In the genomic region with DNA sequence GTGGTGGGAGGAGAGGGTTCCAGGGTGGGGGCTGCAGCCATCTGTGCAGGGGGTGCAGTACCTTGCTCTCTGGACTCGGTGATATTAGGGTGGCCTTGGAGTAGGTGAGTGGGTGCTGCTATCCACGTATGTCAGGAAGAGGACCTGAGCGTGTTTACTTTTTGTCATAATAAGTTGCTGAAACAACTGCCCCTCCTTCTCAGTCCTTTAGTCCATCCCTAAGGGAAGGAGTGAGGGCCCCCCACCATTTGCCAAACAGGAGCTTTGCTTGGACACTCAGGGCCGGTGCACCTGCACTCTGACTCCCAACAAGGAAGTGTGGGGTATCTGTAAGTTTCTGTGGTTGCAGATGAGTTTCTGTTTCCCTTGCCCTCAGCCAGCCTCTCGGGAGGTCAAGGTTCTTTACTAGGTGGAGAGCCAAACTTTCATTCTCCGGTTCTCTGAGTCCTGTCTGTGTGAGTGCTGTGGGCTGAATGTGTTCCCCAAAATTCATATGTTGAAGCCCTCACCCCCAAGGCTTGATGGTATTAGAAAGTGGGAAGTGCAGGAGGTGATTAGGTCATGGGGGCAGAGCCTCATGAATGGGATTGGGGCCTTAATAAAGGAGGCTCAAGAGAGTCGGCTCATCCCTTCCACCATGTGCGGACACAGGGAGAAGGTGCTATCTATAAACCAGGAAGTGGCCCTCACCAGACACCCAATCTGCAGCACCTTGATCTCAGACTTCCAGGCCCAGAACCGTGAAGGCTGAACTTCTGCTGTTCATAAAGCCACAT, we compare ENCODE assay signal across 1 cellular context.
TF ChIP-seq lines count a peak whose summit lies in the region.

No MANE protein-coding gene starts in this region.

TF ChIP-seq in HepG2, 621 proteins besides CTCF, POLR2A, EP300 and RAD21 (continued from another document and continues in another):
- no peak for TF ChIP-seq GATA4 (IDR thresholded peaks at IDR 0.05; ENCODE audit: borderline replicate concordance, low read depth)
- peak; percentile 71; the same call in 1 of the 2 replicates for TF ChIP-seq EED (CRISPR knock-in tag; IDR thresholded peaks at IDR 0.05)
- no peak for TF ChIP-seq ASH2L (IDR thresholded peaks at IDR 0.05; ENCODE audit: insufficient read length, low read depth, low read length)
- TF ChIP-seq ZNF280D (CRISPR knock-in tag; IDR thresholded peaks at IDR 0.05) = peak; percentile 47; the same call in 1 of the 2 replicates
- no peak for TF ChIP-seq ZBTB3 (CRISPR knock-in tag; IDR thresholded peaks at IDR 0.05; ENCODE audit: borderline replicate concordance, low read depth)
- TF ChIP-seq ZNF574 (CRISPR knock-in tag; IDR thresholded peaks at IDR 0.05) = peak; percentile 30; the same call in 1 of the 2 replicates
- peak; percentile 64 for TF ChIP-seq ZEB1 (IDR thresholded peaks at IDR 0.05; ENCODE audit: insufficient replicate concordance, low read depth)
- peak; percentile 50; the same call in 1 of the 2 replicates for TF ChIP-seq SPEN (CRISPR knock-in tag; IDR thresholded peaks at IDR 0.05; ENCODE audit: low read depth)
- TF ChIP-seq CEBPG (CRISPR knock-in tag; IDR thresholded peaks at IDR 0.05) = peak; percentile 34; the same call in 1 of the 2 replicates
- TF ChIP-seq ZNF598 (CRISPR knock-in tag; IDR thresholded peaks at IDR 0.05; ENCODE audit: borderline replicate concordance) = 0 out of 2 replicates have a peak, but pooled peaks have one; percentile 62
- TF ChIP-seq KDM6A (CRISPR knock-in tag; IDR thresholded peaks at IDR 0.05; ENCODE audit: low read depth) = 0 out of 2 replicates have a peak, but pooled peaks have one; percentile 6
- no peak for TF ChIP-seq ZBTB49 (CRISPR knock-in tag; IDR thresholded peaks at IDR 0.05; ENCODE audit: borderline replicate concordance)
- peak; percentile 74; the same call in 1 of the 2 replicates for TF ChIP-seq ZBTB7A (CRISPR knock-in tag; IDR thresholded peaks at IDR 0.05)
- no peak for TF ChIP-seq FOXJ3 (CRISPR knock-in tag; IDR thresholded peaks at IDR 0.05; ENCODE audit: borderline replicate concordance)
- TF ChIP-seq HDAC1 (CRISPR knock-in tag; IDR thresholded peaks at IDR 0.05) = 0 out of 2 replicates have a peak, but pooled peaks have one; percentile 10
- TF ChIP-seq ZNF709 (CRISPR knock-in tag; IDR thresholded peaks at IDR 0.05) = 0 out of 2 replicates have a peak, but pooled peaks have one; percentile 50
- 0 out of 2 replicates have a peak, but pooled peaks have one; percentile 61 for TF ChIP-seq DMTF1 (CRISPR knock-in tag; IDR thresholded peaks at IDR 0.05)
- TF ChIP-seq, protein P1, sequence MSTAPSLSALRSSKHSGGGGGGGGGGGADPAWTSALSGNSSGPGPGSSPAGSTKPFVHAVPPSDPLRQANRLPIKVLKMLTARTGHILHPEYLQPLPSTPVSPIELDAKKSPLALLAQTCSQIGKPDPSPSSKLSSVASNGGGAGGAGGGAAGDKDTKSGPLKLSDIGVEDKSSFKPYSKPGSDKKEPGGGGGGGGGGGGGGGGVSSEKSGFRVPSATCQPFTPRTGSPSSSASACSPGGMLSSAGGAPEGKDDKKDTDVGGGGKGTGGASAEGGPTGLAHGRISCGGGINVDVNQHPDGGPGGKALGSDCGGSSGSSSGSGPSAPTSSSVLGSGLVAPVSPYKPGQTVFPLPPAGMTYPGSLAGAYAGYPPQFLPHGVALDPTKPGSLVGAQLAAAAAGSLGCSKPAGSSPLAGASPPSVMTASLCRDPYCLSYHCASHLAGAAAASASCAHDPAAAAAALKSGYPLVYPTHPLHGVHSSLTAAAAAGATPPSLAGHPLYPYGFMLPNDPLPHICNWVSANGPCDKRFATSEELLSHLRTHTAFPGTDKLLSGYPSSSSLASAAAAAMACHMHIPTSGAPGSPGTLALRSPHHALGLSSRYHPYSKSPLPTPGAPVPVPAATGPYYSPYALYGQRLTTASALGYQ (CRISPR knock-in tag; IDR thresholded peaks at IDR 0.05) = no peak
- TF ChIP-seq, protein P2, sequence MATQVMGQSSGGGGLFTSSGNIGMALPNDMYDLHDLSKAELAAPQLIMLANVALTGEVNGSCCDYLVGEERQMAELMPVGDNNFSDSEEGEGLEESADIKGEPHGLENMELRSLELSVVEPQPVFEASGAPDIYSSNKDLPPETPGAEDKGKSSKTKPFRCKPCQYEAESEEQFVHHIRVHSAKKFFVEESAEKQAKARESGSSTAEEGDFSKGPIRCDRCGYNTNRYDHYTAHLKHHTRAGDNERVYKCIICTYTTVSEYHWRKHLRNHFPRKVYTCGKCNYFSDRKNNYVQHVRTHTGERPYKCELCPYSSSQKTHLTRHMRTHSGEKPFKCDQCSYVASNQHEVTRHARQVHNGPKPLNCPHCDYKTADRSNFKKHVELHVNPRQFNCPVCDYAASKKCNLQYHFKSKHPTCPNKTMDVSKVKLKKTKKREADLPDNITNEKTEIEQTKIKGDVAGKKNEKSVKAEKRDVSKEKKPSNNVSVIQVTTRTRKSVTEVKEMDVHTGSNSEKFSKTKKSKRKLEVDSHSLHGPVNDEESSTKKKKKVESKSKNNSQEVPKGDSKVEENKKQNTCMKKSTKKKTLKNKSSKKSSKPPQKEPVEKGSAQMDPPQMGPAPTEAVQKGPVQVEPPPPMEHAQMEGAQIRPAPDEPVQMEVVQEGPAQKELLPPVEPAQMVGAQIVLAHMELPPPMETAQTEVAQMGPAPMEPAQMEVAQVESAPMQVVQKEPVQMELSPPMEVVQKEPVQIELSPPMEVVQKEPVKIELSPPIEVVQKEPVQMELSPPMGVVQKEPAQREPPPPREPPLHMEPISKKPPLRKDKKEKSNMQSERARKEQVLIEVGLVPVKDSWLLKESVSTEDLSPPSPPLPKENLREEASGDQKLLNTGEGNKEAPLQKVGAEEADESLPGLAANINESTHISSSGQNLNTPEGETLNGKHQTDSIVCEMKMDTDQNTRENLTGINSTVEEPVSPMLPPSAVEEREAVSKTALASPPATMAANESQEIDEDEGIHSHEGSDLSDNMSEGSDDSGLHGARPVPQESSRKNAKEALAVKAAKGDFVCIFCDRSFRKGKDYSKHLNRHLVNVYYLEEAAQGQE (IDR thresholded peaks at IDR 0.05; ENCODE audit: borderline replicate concordance in 1 of 2, low read depth in 1 of 2, low read length in 2 of 2) = 0 out of 4 replicates have a peak, but pooled peaks of 1 of the 2 experiments have one; percentile 31
- TF ChIP-seq SIN3A (IDR thresholded peaks at IDR 0.05; ENCODE audit: borderline replicate concordance, low read depth, low read length) = no peak
- no peak for TF ChIP-seq ZBTB25 (CRISPR knock-in tag; IDR thresholded peaks at IDR 0.05)
- no peak for TF ChIP-seq YY1 (IDR thresholded peaks at IDR 0.05; ENCODE audit: insufficient read depth, insufficient replicate concordance, low read depth, low read length)
- TF ChIP-seq ZBTB26 (CRISPR knock-in tag; IDR thresholded peaks at IDR 0.05; ENCODE audit: borderline replicate concordance) = no peak
- 0 out of 2 replicates have a peak, but pooled peaks have one; percentile 63 for TF ChIP-seq ZNF276 (CRISPR knock-in tag; IDR thresholded peaks at IDR 0.05; ENCODE audit: low read depth)
- TF ChIP-seq ELF4 (CRISPR knock-in tag; IDR thresholded peaks at IDR 0.05; ENCODE audit: borderline replicate concordance) = peak; percentile 82; the same call in 1 of the 2 replicates
- no peak for TF ChIP-seq ZFP41 (CRISPR knock-in tag; IDR thresholded peaks at IDR 0.05; ENCODE audit: borderline replicate concordance)
